22 cellular contexts compared by ENCODE assay signal in the genomic region with DNA sequence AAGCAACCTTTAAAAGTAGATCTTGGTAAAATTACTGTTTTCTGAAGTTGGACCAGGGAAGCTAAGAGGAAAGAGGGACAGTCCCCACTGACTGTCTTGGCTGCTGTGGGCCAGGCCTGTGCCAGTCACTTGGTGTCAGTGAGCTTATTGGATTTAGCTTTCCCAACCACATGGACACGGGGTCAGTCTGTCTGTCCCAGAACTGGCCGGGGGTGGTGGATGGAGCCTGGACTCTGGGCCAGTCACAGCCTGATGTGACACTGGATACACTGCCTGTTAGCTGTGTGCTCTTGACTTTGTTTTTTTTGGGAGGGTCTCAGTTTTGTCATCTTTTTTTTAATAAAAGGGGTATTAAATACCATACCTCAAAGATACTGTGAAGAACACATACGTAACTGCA.
A peak's percentile ranks its signal among the peaks of the same experiment; 100 is the strongest.
DNase-seq lines count a peak whose midpoint lies in the region; ATAC-seq and TF ChIP-seq lines count a peak whose summit lies in the region.
"Had no signal": no experiment of that assay in that cellular context is flagged by ENCODE, and none has a peak within 500 bp of the region (broad histone marks: within the 10 kb centered on the region; RNA-seq: fewer than 3 reads in every experiment).

No MANE protein-coding gene starts in this region.

- H3K27ac ChIP-seq in OCI-LY1 (ENCODE audit: low read depth, low read length, poor library complexity, severe bottlenecking) = peak overlapping the region; percentile 61
- H3K27ac ChIP-seq in heart left ventricle = peak overlapping the region in 3 of 12 donors; percentile 22 to 49 (median 25)
- H3K27ac ChIP-seq in subcutaneous abdominal adipose tissue (ENCODE audit: low read depth, low read length) = peak overlapping the region; percentile 71
- H3K27ac ChIP-seq in gastroesophageal sphincter = peak overlapping the region in 2 of 4 donors; percentile 6 to 14
- H3K27ac ChIP-seq: thoracic aorta had no signal

- H3K9ac ChIP-seq in OCI-LY1 (ENCODE audit: low read length) (no peak overlapping the region), subcutaneous abdominal adipose tissue (ENCODE audit: low read length in 5 of 5) (no peak overlapping the region)

- peak in 2 of 5 donors; percentile 15 to 17 for DNase-seq in heart left ventricle
- peak; percentile 48 for DNase-seq in osteocyte (ENCODE audit: extremely low spot score, unreplicated experiment)
- DNase-seq in SKM-1 (lab: John Stamatoyannopoulos, UW; ENCODE audit: unreplicated experiment) = no peak
- DNase-seq in activated T-cell treated with anti-CD3 and anti-CD28 coated beads, Interleukin-2, amount 50 U/mL, for 1 hour = no peak
- DNase-seq: activated CD4-positive, alpha-beta T cell treated with anti-CD3 and anti-CD28 coated beads, Interleukin-2, amount 50 U/mL, for 1 hour; anterior cingulate cortex; CD8-positive, alpha-beta memory T cell; erythroblast; foreskin melanocyte; NCI-H1694 treated with DMSO at 0.1 percent for 48 hours; NCI-H2227 treated with DMSO at 0.1 percent for 48 hours; NCI-H774; stimulated activated CD4-positive, alpha-beta T cell treated with anti-CD3 and anti-CD28 coated beads, Interleukin-12 subunit alpha, Interleukin-12 subunit beta, amount 100 ng/mL, for 4 hours had no signal

- H3K9me3 Mint-ChIP-seq in osteocyte (ENCODE audit: unreplicated experiment) = no peaks in the 10 kb centered on the region
- H3K9me3 Mint-ChIP-seq: CD8-positive, alpha-beta memory T cell; central memory CD8-positive, alpha-beta T cell; mesothelial cell of epicardium; nephron had no signal

- H3K27ac Mint-ChIP-seq in osteocyte (ENCODE audit: unreplicated experiment) = no peak overlapping the region
- H3K27ac Mint-ChIP-seq: mesothelial cell of epicardium had no signal

- H3K4me3 Mint-ChIP-seq in osteocyte (ENCODE audit: unreplicated experiment) = no peak overlapping the region
- H3K4me3 Mint-ChIP-seq: CD8-positive, alpha-beta memory T cell; central memory CD8-positive, alpha-beta T cell; mesothelial cell of epicardium; nephron had no signal

- no peaks in the 10 kb centered on the region for H3K9me2 ChIP-seq in OCI-LY1 (ENCODE audit: low read depth, low read length)

- no peaks in the 10 kb centered on the region for H4K20me1 ChIP-seq in OCI-LY1 (ENCODE audit: insufficient read depth, low read length)

- H3K4me2 ChIP-seq in OCI-LY1 (ENCODE audit: low read length) = no peak overlapping the region

- H2AFZ ChIP-seq in OCI-LY1 (ENCODE audit: low read length) = no peak overlapping the region

- intact Hi-C loops in heart left ventricle (cut with DNase I) = loop anchor here in 1 of 10 donors (10.0 kb wide), 1 partner anchor 99 kb away; a partner anchor contains a TSS

- no peaks in the 10 kb centered on the region for H3F3A ChIP-seq in OCI-LY1 (ENCODE audit: insufficient read depth, low read length)

- peaks cover 29% of the 10 kb centered on the region for H3K79me2 ChIP-seq in OCI-LY1 (ENCODE audit: insufficient read depth, low read length)

- TF ChIP-seq POLR2A in heart left ventricle (IDR thresholded peaks at IDR 0.05) (no peak), gastroesophageal sphincter (IDR thresholded peaks at IDR 0.05) (no peak)

- H3K36me3 ChIP-seq in OCI-LY1 (ENCODE audit: insufficient read depth, low read length) (no peaks in the 10 kb centered on the region), heart left ventricle (no peaks in the 10 kb centered on the region), subcutaneous abdominal adipose tissue (ENCODE audit: control insufficient read depth in 5 of 5, insufficient read depth in 5 of 5, low read length in 5 of 5) (no peaks in the 10 kb centered on the region), gastroesophageal sphincter (no peaks in the 10 kb centered on the region)
- H3K36me3 ChIP-seq: thoracic aorta had no signal

- peaks cover 55% of the 10 kb centered on the region for H3K4me1 Mint-ChIP-seq in osteocyte (ENCODE audit: unreplicated experiment)

- no peak for TF ChIP-seq EP300 in gastroesophageal sphincter (IDR thresholded peaks at IDR 0.05)

- no peaks in the 10 kb centered on the region for H3K36me3 Mint-ChIP-seq in osteocyte (ENCODE audit: unreplicated experiment)
- H3K36me3 Mint-ChIP-seq: CD8-positive, alpha-beta memory T cell; mesothelial cell of epicardium had no signal

- H3K4me1 ChIP-seq in OCI-LY1 (ENCODE audit: insufficient read depth, low read length, severe bottlenecking) (peaks cover 80% of the 10 kb centered on the region), heart left ventricle (peaks cover 0 to 51% (median 25%) of the 10 kb centered on the region in 12 donors), subcutaneous abdominal adipose tissue (ENCODE audit: control insufficient read depth in 5 of 5, insufficient read depth in 5 of 5, low read length in 5 of 5) (peaks cover 5 to 36% (median 28%) of the 10 kb centered on the region in 5 donors), gastroesophageal sphincter (peaks cover 0 to 81% (median 4%) of the 10 kb centered on the region in 3 donors)

- H3K4me3 ChIP-seq in OCI-LY1 (ENCODE audit: low read depth, low read length, poor library complexity, severe bottlenecking) (no peak overlapping the region), heart left ventricle (no peak overlapping the region), subcutaneous abdominal adipose tissue (ENCODE audit: low read depth in 1 of 5, low read length in 5 of 5) (no peak overlapping the region), gastroesophageal sphincter (no peak overlapping the region)
- H3K4me3 ChIP-seq: GM12878, K562, thoracic aorta had no signal

- H3K27me3 ChIP-seq in OCI-LY1 (ENCODE audit: insufficient read depth, low read length) (no peaks in the 10 kb centered on the region), heart left ventricle (no peaks in the 10 kb centered on the region), subcutaneous abdominal adipose tissue (ENCODE audit: control insufficient read depth in 5 of 5, insufficient read depth in 4 of 5, low read length in 5 of 5) (no peaks in the 10 kb centered on the region), gastroesophageal sphincter (no peaks in the 10 kb centered on the region)

- TF ChIP-seq CTCF in OCI-LY1 (IDR thresholded peaks at IDR 0.05; ENCODE audit: low read length) (no peak), heart left ventricle (IDR thresholded peaks at IDR 0.05) (no peak), osteocyte (IDR thresholded peaks at IDR 0.05) (no peak), gastroesophageal sphincter (IDR thresholded peaks at IDR 0.05) (no peak)

- 76 to 93% (median 89%) methylated on average over 3 of the region's 3 CpGs for WGBS in heart left ventricle, 4 donors
- 73% methylated on average over 2 of the region's 3 CpGs; no CpG with 5 or more reads in 1 of the 2 donors for WGBS in gastroesophageal sphincter (ENCODE audit: low coverage in 1 of 2), 2 donors

- ATAC-seq in heart left ventricle = peak in 3 of 4 donors; percentile 34 to 38 (median 36)
- no peak for ATAC-seq in gastroesophageal sphincter
- ATAC-seq: GM12878, K562 had no signal

- H3K9me3 ChIP-seq in OCI-LY1 (ENCODE audit: low read length) (no peaks in the 10 kb centered on the region), heart left ventricle (peaks cover 0 to 5% (median 0%) of the 10 kb centered on the region in 12 donors), subcutaneous abdominal adipose tissue (ENCODE audit: control insufficient read depth in 5 of 5, low read length in 5 of 5) (peaks cover 0 to 4% (median 3%) of the 10 kb centered on the region in 5 donors), gastroesophageal sphincter (no peaks in the 10 kb centered on the region)
- H3K9me3 ChIP-seq: thoracic aorta had no signal

- H3K27me3 Mint-ChIP-seq in osteocyte (ENCODE audit: unreplicated experiment) = no peaks in the 10 kb centered on the region
- H3K27me3 Mint-ChIP-seq: CD8-positive, alpha-beta memory T cell; central memory CD8-positive, alpha-beta T cell had no signal
